ENCODE assay signal across 1 cellular context in genomic region chr13:36362914-36363313, GRCh38.
TF ChIP-seq lines count a peak whose summit lies in the region.

No MANE protein-coding gene starts in this region.

TF ChIP-seq in GM12878, 131 proteins besides CTCF, POLR2A, EP300 and RAD21:
- TF ChIP-seq TCF12 (IDR thresholded peaks at IDR 0.05; ENCODE audit: low read depth, low read length) (no peak), JUND (IDR thresholded peaks at IDR 0.05; ENCODE audit: low read depth, low read length) (no peak), NR2F1 (conservative IDR thresholded peaks at IDR 0.05) (no peak), BCL3 (IDR thresholded peaks at IDR 0.05; ENCODE audit: borderline replicate concordance, insufficient read depth, low read depth, low read length, poor library complexity, severe bottlenecking) (no peak), SMARCA5 (IDR thresholded peaks at IDR 0.05) (no peak), IRF3 (IDR thresholded peaks at IDR 0.05) (no peak), MEF2B (IDR thresholded peaks at IDR 0.05; ENCODE audit: partially characterized antibody, poor library complexity, severe bottlenecking) (peak; percentile 94), KDM1A (IDR thresholded peaks at IDR 0.05; ENCODE audit: borderline replicate concordance) (no peak), SRF (IDR thresholded peaks at IDR 0.05; ENCODE audit: low read depth in 2 of 2, low read length in 2 of 2) (no peak), POLR2AphosphoS2 (IDR thresholded peaks at IDR 0.05; ENCODE audit: low read depth, low read length) (no peak), WRNIP1 (IDR thresholded peaks at IDR 0.05; ENCODE audit: borderline replicate concordance, low read depth, low read length) (no peak), PBX3 (IDR thresholded peaks at IDR 0.05; ENCODE audit: insufficient replicate concordance, low read depth, low read length) (peak; percentile 74), ELK1 (IDR thresholded peaks at IDR 0.05; ENCODE audit: low read depth, low read length) (no peak), ZNF24 (IDR thresholded peaks at IDR 0.05) (0 out of 2 replicates have a peak, but pooled peaks have one; percentile 46), RCOR1 (conservative IDR thresholded peaks at IDR 0.05; ENCODE audit: low read depth, low read length) (no peak), SREBF2 (IDR thresholded peaks at IDR 0.05; ENCODE audit: low read length) (no peak), PKNOX1 (IDR thresholded peaks at IDR 0.05) (peak; percentile 93), ZNF592 (IDR thresholded peaks at IDR 0.05) (no peak), ZNF622 (IDR thresholded peaks at IDR 0.05) (no peak), IKZF2 (IDR thresholded peaks at IDR 0.05) (peak; percentile 57 to 58), CEBPB (IDR thresholded peaks at IDR 0.05; ENCODE audit: borderline replicate concordance in 1 of 2, low read depth in 2 of 2, low read length in 2 of 2) (no peak), ZSCAN29 (IDR thresholded peaks at IDR 0.05) (no peak), ZNF384 (IDR thresholded peaks at IDR 0.05; ENCODE audit: borderline replicate concordance, low read depth, low read length) (peak; percentile 68; the same call in 1 of the 2 replicates), CREM (IDR thresholded peaks at IDR 0.05; ENCODE audit: low read depth) (no peak), SMAD1 (IDR thresholded peaks at IDR 0.05; ENCODE audit: low read depth, partially characterized antibody) (no peak), RELB (IDR thresholded peaks at IDR 0.05; ENCODE audit: low read depth) (peak; percentile 59; the same call in 1 of the 2 replicates), MTA2 (IDR thresholded peaks at IDR 0.05; ENCODE audit: low read depth) (peak; percentile 25; the same call in 1 of the 2 replicates), EGR1 (IDR thresholded peaks at IDR 0.05; ENCODE audit: borderline replicate concordance in 1 of 2, low read depth in 2 of 2, low read length in 2 of 2) (no peak), SMC3 (IDR thresholded peaks at IDR 0.05; ENCODE audit: borderline replicate concordance, low read length) (no peak), SREBF1 (IDR thresholded peaks at IDR 0.05; ENCODE audit: low read length) (no peak), IKZF1 (conservative IDR thresholded peaks at IDR 0.05) (0 out of 2 replicates have a peak, but pooled peaks have one; percentile 61), ATF2 (IDR thresholded peaks at IDR 0.05; ENCODE audit: low read length) (no peak)
